In genomic region chr9:106526805-106527204, GRCh38 we compare ENCODE assay signal across 22 cellular contexts.
"Had no signal": no experiment of that assay in that cellular context is flagged by ENCODE, and none has a peak within 500 bp of the region (broad histone marks: within the 10 kb centered on the region; RNA-seq: fewer than 3 reads in every experiment).

No MANE protein-coding gene starts in this region.

- H3K4me3 ChIP-seq: pancreas, psoas muscle, right lobe of liver, sigmoid colon, stomach, thoracic aorta, thyroid gland, tibial nerve, upper lobe of left lung, vagina had no signal

- H3K9me3 ChIP-seq: neutrophil, pancreas, psoas muscle, right lobe of liver, sigmoid colon, stomach, thoracic aorta, thyroid gland, tibial nerve, upper lobe of left lung, vagina had no signal

- H3K4me1 ChIP-seq: pancreas, psoas muscle, right lobe of liver, sigmoid colon, stomach, thyroid gland, tibial nerve, upper lobe of left lung, vagina had no signal

- H3K27ac ChIP-seq: neutrophil, pancreas, psoas muscle, right lobe of liver, sigmoid colon, stomach, thoracic aorta, thyroid gland, tibial nerve, upper lobe of left lung, vagina had no signal

- H3K27me3 ChIP-seq: neutrophil, pancreas, right lobe of liver, sigmoid colon, stomach, thyroid gland, tibial nerve, upper lobe of left lung, vagina had no signal

- H3K36me3 ChIP-seq: neutrophil, pancreas, right lobe of liver, sigmoid colon, stomach, thoracic aorta, thyroid gland, tibial nerve, upper lobe of left lung, vagina had no signal

- DNase-seq: nephron progenitor cell; nucleus accumbens; pancreas; posterior cingulate gyrus; psoas muscle; right cardiac atrium; right lobe of liver; sigmoid colon; small intestine; stimulated activated CD4-positive, alpha-beta T cell treated with anti-CD3 and anti-CD28 coated beads, Interleukin-15, amount 100 ng/mL, for 24 hours; stimulated activated CD4-positive, alpha-beta T cell treated with anti-CD3 and anti-CD28 coated beads, Interleukin-2, amount 100 ng/mL, for 24 hours; stimulated activated CD4-positive, alpha-beta T cell treated with anti-CD3 and anti-CD28 coated beads, Interleukin-2, amount 100 ng/mL, for 48 hours; stimulated activated CD4-positive, alpha-beta T cell treated with anti-CD3 and anti-CD28 coated beads, Interleukin-4, amount 100 ng/mL, for 24 hours; stimulated activated naive B cell treated with anti-CD40 and anti-IgM and Interleukin-4, amounts not matched to agents 10 μg/mL and 1 μg/mL and 100 μg/mL, for 72 hours; stimulated activated naive CD4-positive, alpha-beta T cell treated with Interleukin-2 at 50 U/mL for 16 hours; stomach; thyroid gland; upper lobe of left lung had no signal
